19 cellular contexts compared by ENCODE assay signal in genomic region chr4:1332686-1333085, GRCh38.
"Had no signal": no experiment of that assay in that cellular context is flagged by ENCODE, and none has a peak within 500 bp of the region (broad histone marks: within the 10 kb centered on the region; RNA-seq: fewer than 3 reads in every experiment).

No MANE protein-coding gene starts in this region.

- H3K27ac ChIP-seq: breast epithelium, foreskin keratinocyte, hepatocyte had no signal

- H2AFZ ChIP-seq: hepatocyte had no signal

- H3K4me3 ChIP-seq: adrenal gland, breast epithelium, hepatocyte, lung, upper lobe of left lung had no signal

- H3K27me3 ChIP-seq: adrenal gland, breast epithelium, foreskin keratinocyte, hepatocyte, upper lobe of left lung had no signal

- ATAC-seq: activated CD4-positive, CD25-positive, alpha-beta regulatory T cell treated with anti-CD3 and anti-CD28 coated beads, Interleukin-2, amount 50 U/mL, for 24 hours; activated naive CD4-positive, alpha-beta T cell treated with anti-CD3 and anti-CD28 coated beads, Interleukin-2, amount 50 U/mL, for 72 hours; foreskin keratinocyte; natural killer cell; SK-N-SH treated with all-trans-retinoic acid at 6 μM for 48 hours; stimulated activated naive CD8-positive, alpha-beta T cell treated with anti-CD3 and anti-CD28 coated beads, Interleukin-15, amount 100 ng/mL, for 72 hours; T-cell had no signal

- H3K9me3 ChIP-seq: adrenal gland, breast epithelium, upper lobe of left lung had no signal

- H3K4me2 ChIP-seq: hepatocyte had no signal

- DNase-seq: activated CD8-positive, alpha-beta memory T cell treated with anti-CD3 and anti-CD28 coated beads for 24 hours; activated CD8-positive, alpha-beta memory T cell treated with anti-CD3 and anti-CD28 coated beads, Interleukin-2, amount 50 U/mL, for 48 hours; activated effector memory CD4-positive, alpha-beta T cell treated with anti-CD3 and anti-CD28 coated beads, Interleukin-2, amount 50 U/mL, for 16 hours; activated T-cell treated with anti-CD3 and anti-CD28 coated beads, Interleukin-2, amount 50 U/mL, for 48 hours; cerebellar nuclear complex; effector memory CD4-positive, alpha-beta T cell; foreskin keratinocyte; natural killer cell; stimulated activated naive CD8-positive, alpha-beta T cell treated with anti-CD3 and anti-CD28 coated beads, Interleukin-15, amount 100 ng/mL, for 72 hours; T-cell; T-helper 9 cell had no signal

- H3K36me3 ChIP-seq: breast epithelium had no signal

- H3K4me1 ChIP-seq: breast epithelium had no signal

- H3K79me2 ChIP-seq: hepatocyte had no signal
